Comparison of ENCODE assay signal across 17 cellular contexts in the genomic region with DNA sequence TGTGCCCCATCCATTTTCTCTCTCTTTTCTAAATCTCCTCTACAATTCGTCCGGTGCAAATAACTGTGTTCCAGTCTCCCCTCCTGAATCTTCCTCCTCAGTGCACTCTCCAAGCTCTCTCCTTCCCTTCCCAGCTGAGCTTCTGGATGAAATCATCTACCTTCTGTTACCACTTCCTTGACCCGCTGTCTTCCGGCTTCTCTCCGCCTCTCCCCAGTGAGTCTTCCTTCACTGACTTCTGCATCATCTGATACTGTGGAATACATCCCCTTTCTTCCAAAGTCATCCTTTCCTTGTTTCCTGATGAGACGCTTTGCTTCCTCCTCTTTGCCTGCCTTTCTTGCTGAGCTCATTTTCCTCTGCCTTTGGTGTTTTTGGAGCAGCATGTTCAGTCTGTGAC.
DNase-seq lines count a peak whose midpoint lies in the region; ATAC-seq and TF ChIP-seq lines count a peak whose summit lies in the region.
"Had no signal": no experiment of that assay in that cellular context is flagged by ENCODE, and none has a peak within 500 bp of the region (broad histone marks: within the 10 kb centered on the region; RNA-seq: fewer than 3 reads in every experiment).

No MANE protein-coding gene starts in this region.

- no peak overlapping the region for H3K27ac Mint-ChIP-seq in endothelial cell (ENCODE audit: unreplicated experiment)
- H3K27ac Mint-ChIP-seq: CD4-positive, alpha-beta T cell; CD8-positive, alpha-beta T cell had no signal

- no peaks in the 10 kb centered on the region for H3K27me3 Mint-ChIP-seq in endothelial cell (ENCODE audit: unreplicated experiment)
- H3K27me3 Mint-ChIP-seq: CD4-positive, alpha-beta T cell had no signal

- no peaks in the 10 kb centered on the region for H3F3A ChIP-seq in PC-9 (ENCODE audit: insufficient read depth, low read depth)

- H3K4me1 Mint-ChIP-seq in endothelial cell (ENCODE audit: unreplicated experiment), result peaks cover 8% of the 10 kb centered on the region

- no peaks in the 10 kb centered on the region for H3K4me1 ChIP-seq in PC-9 (replicated peaks; ENCODE audit: insufficient read depth)
- H3K4me1 ChIP-seq: BE2C, BLaER1, Caco-2 had no signal

- H3K36me3 Mint-ChIP-seq in endothelial cell (ENCODE audit: low read depth, unreplicated experiment), result peaks cover 3% of the 10 kb centered on the region
- H3K36me3 Mint-ChIP-seq: CD8-positive, alpha-beta T cell had no signal

- H3K4me2 ChIP-seq in PC-9, result no peak overlapping the region
- H3K4me2 ChIP-seq: BLaER1 had no signal

- intact Hi-C loops in left cardiac atrium (cut with DNase I), result no loop called here
- intact Hi-C loops in PC-9 (cut with micrococcal nuclease; ENCODE audit: unreplicated experiment), result no loop called here

- H3K4me3 Mint-ChIP-seq in endothelial cell (ENCODE audit: unreplicated experiment), result no peak overlapping the region
- H3K4me3 Mint-ChIP-seq: CD4-positive, alpha-beta T cell; CD8-positive, alpha-beta T cell had no signal

- ATAC-seq in left cardiac atrium, result no peak
- ATAC-seq in GM19324 (IDR thresholded peaks at IDR 0.05; ENCODE audit: low FRiP score, unreplicated experiment), result no peak
- ATAC-seq: CD8-positive, alpha-beta T cell; GM12878 had no signal

- no peaks in the 10 kb centered on the region for H3K79me2 ChIP-seq in PC-9 (ENCODE audit: low read depth)

- no peak overlapping the region for H3K4me3 ChIP-seq in PC-9
- H3K4me3 ChIP-seq: BLaER1, GM12878 had no signal

- no peaks in the 10 kb centered on the region for H3K27me3 ChIP-seq in PC-9 (ENCODE audit: insufficient read depth, low read depth)
- H3K27me3 ChIP-seq: BE2C, BLaER1 had no signal

- POLR2A ChIA-PET in PC-9 (lab: Charles Lee; ENCODE audit: unreplicated experiment), result no interaction called here

- no peaks in the 10 kb centered on the region for H3K9me2 ChIP-seq in PC-9 (ENCODE audit: insufficient read depth)

- H3K27ac ChIP-seq in PC-9, result no peak overlapping the region
- H3K27ac ChIP-seq: BLaER1 had no signal

- no peaks in the 10 kb centered on the region; the same call in 1 of the 2 replicates for H3K9me3 ChIP-seq in PC-9 (ENCODE audit: insufficient read depth, low read depth)
- H3K9me3 ChIP-seq: BE2C, BLaER1, Caco-2 had no signal

- no peak overlapping the region for H2AFZ ChIP-seq in PC-9

- no peaks in the 10 kb centered on the region for H3K9me3 Mint-ChIP-seq in endothelial cell (ENCODE audit: unreplicated experiment)
- H3K9me3 Mint-ChIP-seq: CD4-positive, alpha-beta T cell had no signal

- no TSS peak for BruUV-seq in PC-9 (replicated peaks; lab: Mats Ljungman, UMichigan)

- in situ Hi-C loops in G401 (cut with HindIII; ENCODE audit: low sequenced_read_pairs), result no loop called here

- no peaks in the 10 kb centered on the region for H3K36me3 ChIP-seq in PC-9 (ENCODE audit: low read depth)
- H3K36me3 ChIP-seq: BE2C, BLaER1 had no signal

- CTCF ChIA-PET in PC-9 (lab: Charles Lee), result no interaction called here

- no peaks in the 10 kb centered on the region for H4K20me1 ChIP-seq in PC-9 (ENCODE audit: insufficient read depth)
- H4K20me1 ChIP-seq: BLaER1 had no signal

- TF ChIP-seq CTCF in endothelial cell (IDR thresholded peaks at IDR 0.05; ENCODE audit: unreplicated experiment), result no peak
- no peak for TF ChIP-seq CTCF in PC-9 (conservative IDR thresholded peaks at IDR 0.05)

- DNase-seq in G401 (ENCODE audit: low spot score) (peak; percentile 60), cerebellar cortex (ENCODE audit: low spot score) (peak; percentile 55), endothelial cell (ENCODE audit: low spot score) (peak; percentile 8), left cardiac atrium (no peak), PC-9 (no peak)
- DNase-seq: 8988T; ACHN; BE2C; Caco-2; Calu3; CD4-positive, alpha-beta T cell; CD8-positive, alpha-beta T cell; DMS79 treated with DMSO at 0.1 percent for 48 hours; GDM1 had no signal

Comparison
In these comparisons a context has a peak if more than half of its experiments do, and no peak if none do; other contexts are left out.
1. DNase-seq: peak in G401 (single experiment), cerebellar cortex (single experiment) and endothelial cell (single experiment); none in left cardiac atrium (single experiment) and PC-9 (0 of 2).